ENCODE assay signal across 1 cellular context in the genomic region with DNA sequence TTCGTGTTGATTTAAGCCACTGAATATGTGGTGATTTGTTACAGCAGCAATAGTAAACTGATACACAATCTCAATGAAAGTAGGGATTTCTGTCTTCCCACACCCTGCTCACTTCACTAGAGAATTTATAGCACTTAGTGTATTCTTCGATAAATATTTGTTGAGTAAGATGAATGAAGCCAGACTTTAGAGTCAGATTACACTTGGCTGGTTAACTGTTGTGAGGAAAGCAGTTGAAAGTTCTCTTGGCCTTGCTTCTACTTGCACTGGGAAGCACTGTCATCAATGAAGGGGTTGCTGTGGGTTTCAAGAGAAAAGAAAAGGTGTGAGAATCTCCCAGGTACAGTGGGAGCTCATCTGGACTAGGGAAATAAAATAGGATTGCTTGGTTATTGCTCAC.
TF ChIP-seq lines count a peak whose summit lies in the region.

No MANE protein-coding gene starts in this region.

TF ChIP-seq in IMR-90, 13 proteins besides CTCF, POLR2A, EP300 and RAD21:
- no peak for TF ChIP-seq CHD1 (IDR thresholded peaks at IDR 0.05; ENCODE audit: low read depth, low read length)
- no peak for TF ChIP-seq BHLHE40 (IDR thresholded peaks at IDR 0.05; ENCODE audit: low read depth, low read length)
- TF ChIP-seq RCOR1 (IDR thresholded peaks at IDR 0.05; ENCODE audit: insufficient replicate concordance, low read length) = no peak
- TF ChIP-seq CEBPB (IDR thresholded peaks at IDR 0.05; ENCODE audit: low read depth, low read length) = no peak
- TF ChIP-seq USF2 (IDR thresholded peaks at IDR 0.05; ENCODE audit: low read depth, low read length) = no peak
- TF ChIP-seq SMC3 (IDR thresholded peaks at IDR 0.05; ENCODE audit: low read depth, low read length) = no peak
- TF ChIP-seq MAZ (IDR thresholded peaks at IDR 0.05; ENCODE audit: borderline replicate concordance, low read depth, low read length) = no peak
TF ChIP-seq in IMR-90: peak in this region for 0.
